In the genomic region with DNA sequence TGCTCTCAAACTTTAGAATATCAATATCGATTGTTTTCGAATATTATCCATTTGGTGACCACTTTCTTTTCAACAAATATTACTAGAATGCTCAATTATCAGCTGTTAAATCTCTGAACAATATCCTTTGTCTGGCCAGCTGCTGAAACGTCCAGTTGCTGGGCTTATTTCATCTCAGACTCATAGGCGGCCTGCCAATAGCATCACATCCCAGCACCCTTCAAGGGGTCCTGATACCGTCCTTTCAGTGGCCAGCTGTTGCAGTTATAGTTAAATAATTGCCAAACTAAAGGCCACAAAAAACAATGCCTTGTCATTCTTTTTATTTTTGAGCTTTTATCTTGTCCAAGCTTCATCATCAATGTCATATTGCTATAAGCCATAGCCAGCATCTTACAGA, we compare ENCODE assay signal across 20 cellular contexts.
"Had no signal": no experiment of that assay in that cellular context is flagged by ENCODE, and none has a peak within 500 bp of the region (broad histone marks: within the 10 kb centered on the region; RNA-seq: fewer than 3 reads in every experiment).

No MANE protein-coding gene starts in this region.

- H3K27me3 Mint-ChIP-seq: central memory CD8-positive, alpha-beta T cell; naive thymus-derived CD8-positive, alpha-beta T cell had no signal

- DNase-seq: cortex of kidney; effector memory CD4-positive, alpha-beta T cell; left colon; left ventricle myocardium superior; mesendoderm; mucosa of descending colon; naive thymus-derived CD8-positive, alpha-beta T cell; pancreas; psoas muscle; small intestine; stimulated activated CD4-positive, alpha-beta T cell treated with anti-CD3 and anti-CD28 coated beads, Interleukin-12 subunit alpha, Interleukin-12 subunit beta, amount 100 ng/mL, for 4 hours; stimulated activated naive CD4-positive, alpha-beta T cell; stomach; trophoblast cell had no signal

- H3K27ac Mint-ChIP-seq: naive thymus-derived CD8-positive, alpha-beta T cell had no signal

- H3K27me3 ChIP-seq: pancreas, right atrium auricular region, stomach had no signal

- H3K27ac ChIP-seq: pancreas, psoas muscle, right atrium auricular region, stomach had no signal

- FAIRE-seq: small intestine, urothelium cell line had no signal

- H3K4me3 Mint-ChIP-seq: central memory CD8-positive, alpha-beta T cell; naive thymus-derived CD8-positive, alpha-beta T cell; neural crest cell had no signal

- H3K36me3 ChIP-seq: pancreas, right atrium auricular region, stomach had no signal

- H3K4me1 Mint-ChIP-seq: central memory CD8-positive, alpha-beta T cell; naive thymus-derived CD8-positive, alpha-beta T cell; neural crest cell had no signal

- H3K36me3 Mint-ChIP-seq: naive thymus-derived CD8-positive, alpha-beta T cell had no signal

- ATAC-seq: esophagus mucosa; left colon; left ventricle myocardium superior; mucosa of descending colon; naive thymus-derived CD8-positive, alpha-beta T cell; pancreas; psoas muscle had no signal

- H3K4me3 ChIP-seq: lung, mucosa of descending colon, pancreas, psoas muscle, right atrium auricular region, stomach had no signal

- H3K9me3 ChIP-seq: mucosa of descending colon, pancreas, psoas muscle, right atrium auricular region, stomach had no signal
